ENCODE assay signal across 23 cellular contexts in the genomic region with DNA sequence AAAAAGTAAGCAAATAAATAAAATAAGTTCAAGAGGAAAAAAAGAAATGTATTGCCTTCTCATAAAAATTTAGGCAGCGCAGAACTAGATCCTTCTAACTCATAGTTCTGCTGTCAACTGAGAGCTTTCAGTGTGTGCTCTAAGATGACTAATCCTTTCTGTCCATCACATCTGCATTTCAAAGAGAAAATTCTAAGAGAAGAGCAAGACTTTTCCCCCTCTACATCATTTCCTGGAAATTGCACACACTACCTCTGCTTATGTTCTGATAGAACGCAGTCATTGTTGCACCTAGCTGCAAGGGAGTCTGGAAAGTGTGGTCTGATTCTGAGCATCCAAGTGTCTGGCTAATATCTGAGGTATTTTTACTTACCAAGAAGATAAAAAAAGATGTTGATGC. TPM values are rescaled to one million over a fixed set of nuclear protein-coding genes. Genes with fewer than 3 reads are reported as not detected.
DNase-seq lines count a peak whose midpoint lies in the region; ATAC-seq lines count a peak whose summit lies in the region.
"Had no signal": no experiment of that assay in that cellular context is flagged by ENCODE, and none has a peak within 500 bp of the region (broad histone marks: within the 10 kb centered on the region; RNA-seq: fewer than 3 reads in every experiment).

No MANE protein-coding gene starts in this region.

- peaks cover 5 to 8% of the 10 kb centered on the region in 2 donors for H3K36me3 Mint-ChIP-seq in activated T-cell treated with anti-CD3 and anti-CD28 coated beads, Interleukin-2, amount 50 U/mL, for 72 hours (ENCODE audit: insufficient read depth in 2 of 2)
- peaks cover 6% of the 10 kb centered on the region for H3K36me3 Mint-ChIP-seq in activated naive CD8-positive, alpha-beta T cell treated with anti-CD3 and anti-CD28 coated beads for 36 hours
- H3K36me3 Mint-ChIP-seq in activated naive CD8-positive, alpha-beta T cell treated with anti-CD3 and anti-CD28 coated beads, Interleukin-2, amount 50 U/mL, for 24 hours (ENCODE audit: low read depth), result no peaks in the 10 kb centered on the region
- H3K36me3 Mint-ChIP-seq: CD14-positive monocyte had no signal

- no peaks in the 10 kb centered on the region for H3K27me3 Mint-ChIP-seq in activated T-cell treated with anti-CD3 and anti-CD28 coated beads, Interleukin-2, amount 50 U/mL, for 72 hours (ENCODE audit: low read depth)
- peaks cover 18% of the 10 kb centered on the region for H3K27me3 Mint-ChIP-seq in activated naive CD8-positive, alpha-beta T cell treated with anti-CD3 and anti-CD28 coated beads for 36 hours
- peaks cover 3% of the 10 kb centered on the region for H3K27me3 Mint-ChIP-seq in activated naive CD8-positive, alpha-beta T cell treated with anti-CD3 and anti-CD28 coated beads, Interleukin-2, amount 50 U/mL, for 24 hours

- H3K4me3 Mint-ChIP-seq in activated T-cell treated with anti-CD3 and anti-CD28 coated beads, Interleukin-2, amount 50 U/mL, for 72 hours, result no peak overlapping the region
- H3K4me3 Mint-ChIP-seq in activated naive CD8-positive, alpha-beta T cell treated with anti-CD3 and anti-CD28 coated beads for 36 hours, result no peak overlapping the region
- no peak overlapping the region for H3K4me3 Mint-ChIP-seq in activated naive CD8-positive, alpha-beta T cell treated with anti-CD3 and anti-CD28 coated beads, Interleukin-2, amount 50 U/mL, for 24 hours
- H3K4me3 Mint-ChIP-seq: CD14-positive monocyte; CD4-positive, alpha-beta T cell; CD8-positive, alpha-beta memory T cell had no signal

- ATAC-seq in activated T-cell treated with anti-CD3 and anti-CD28 coated beads, Interleukin-2, amount 50 U/mL, for 72 hours (replicated peaks in 1 of 2), result peak; percentile 42 to 45
- ATAC-seq in activated naive CD8-positive, alpha-beta T cell treated with anti-CD3 and anti-CD28 coated beads, Interleukin-2, amount 50 U/mL, for 24 hours, result no peak
- ATAC-seq: A549, GM12878 had no signal

- DNase-seq in activated CD4-positive, alpha-beta T cell treated with anti-CD3 and anti-CD28 coated beads for 48 hours, result peak; percentile 8
- no peak for DNase-seq in activated CD4-positive, alpha-beta T cell treated with anti-CD3 and anti-CD28 coated beads, Interleukin-2, amount 50 U/mL, for 4 hours
- DNase-seq in activated T-cell treated with anti-CD3 and anti-CD28 coated beads, Interleukin-2, amount 50 U/mL, for 72 hours, result no peak
- no peak for DNase-seq in activated T-cell treated with anti-CD3 and anti-CD28 coated beads for 4 hours
- DNase-seq in activated naive CD8-positive, alpha-beta T cell treated with anti-CD3 and anti-CD28 coated beads for 36 hours, result peak; percentile 5
- no peak for DNase-seq in activated naive CD8-positive, alpha-beta T cell treated with anti-CD3 and anti-CD28 coated beads, Interleukin-2, amount 50 U/mL, for 24 hours
- no peak for DNase-seq in T-helper 1 cell
- DNase-seq: 8988T; ACHN; AML-193; BE2C; CD4-positive, alpha-beta T cell; CD8-positive, alpha-beta memory T cell; DMS 273 treated with DMSO at 0.1 percent for 48 hours; DMS79; EL; GDM1; GM23248; H7; HCEC 1CT had no signal

- no peak overlapping the region for H3K27ac Mint-ChIP-seq in activated T-cell treated with anti-CD3 and anti-CD28 coated beads, Interleukin-2, amount 50 U/mL, for 72 hours
- H3K27ac Mint-ChIP-seq in activated naive CD8-positive, alpha-beta T cell treated with anti-CD3 and anti-CD28 coated beads for 36 hours, result no peak overlapping the region
- no peak overlapping the region for H3K27ac Mint-ChIP-seq in activated naive CD8-positive, alpha-beta T cell treated with anti-CD3 and anti-CD28 coated beads, Interleukin-2, amount 50 U/mL, for 24 hours
- H3K27ac Mint-ChIP-seq: CD14-positive monocyte; CD4-positive, alpha-beta T cell; CD8-positive, alpha-beta memory T cell had no signal

- peaks cover 5 to 15% of the 10 kb centered on the region in 2 donors for H3K9me3 Mint-ChIP-seq in activated T-cell treated with anti-CD3 and anti-CD28 coated beads, Interleukin-2, amount 50 U/mL, for 72 hours
- H3K9me3 Mint-ChIP-seq in activated naive CD8-positive, alpha-beta T cell treated with anti-CD3 and anti-CD28 coated beads for 36 hours, result peaks cover 18% of the 10 kb centered on the region
- H3K9me3 Mint-ChIP-seq in activated naive CD8-positive, alpha-beta T cell treated with anti-CD3 and anti-CD28 coated beads, Interleukin-2, amount 50 U/mL, for 24 hours, result peaks cover 31% of the 10 kb centered on the region

- H3K4me1 Mint-ChIP-seq in activated T-cell treated with anti-CD3 and anti-CD28 coated beads, Interleukin-2, amount 50 U/mL, for 72 hours (ENCODE audit: low read depth), result no peaks in the 10 kb centered on the region
- no peaks in the 10 kb centered on the region for H3K4me1 Mint-ChIP-seq in activated naive CD8-positive, alpha-beta T cell treated with anti-CD3 and anti-CD28 coated beads for 36 hours
- H3K4me1 Mint-ChIP-seq in activated naive CD8-positive, alpha-beta T cell treated with anti-CD3 and anti-CD28 coated beads, Interleukin-2, amount 50 U/mL, for 24 hours, result no peaks in the 10 kb centered on the region
- H3K4me1 Mint-ChIP-seq: CD14-positive monocyte; CD8-positive, alpha-beta memory T cell had no signal

RNA-seq across cellular contexts. Expression of a gene that starts 39.6 kb away (rescaled TPM):
- 10 to 100 TPM in 1 of 2 donors, 1 to 10 TPM in 1; 8.2 to 13.6 TPM for total RNA-seq in activated T-cell treated with anti-CD3 and anti-CD28 coated beads, Interleukin-2, amount 50 U/mL, for 72 hours
- total RNA-seq in activated naive CD8-positive, alpha-beta T cell treated with anti-CD3 and anti-CD28 coated beads for 36 hours, result 1 to 10 TPM; 2.0 to 2.7 TPM

Comparison
In these comparisons a context has a peak if more than half of its experiments do, and no peak if none do; other contexts are left out.
1. DNase-seq: peak in activated CD4-positive, alpha-beta T cell treated with anti-CD3 and anti-CD28 coated beads for 48 hours (single experiment) and activated naive CD8-positive, alpha-beta T cell treated with anti-CD3 and anti-CD28 coated beads for 36 hours (single experiment); none in activated CD4-positive, alpha-beta T cell treated with anti-CD3 and anti-CD28 coated beads, Interleukin-2, amount 50 U/mL, for 4 hours (0 of 2), activated T-cell treated with anti-CD3 and anti-CD28 coated beads, Interleukin-2, amount 50 U/mL, for 72 hours (0 of 2), activated T-cell treated with anti-CD3 and anti-CD28 coated beads for 4 hours (single experiment), activated naive CD8-positive, alpha-beta T cell treated with anti-CD3 and anti-CD28 coated beads, Interleukin-2, amount 50 U/mL, for 24 hours (single experiment) and T-helper 1 cell (0 of 5).